ENCODE assay signal across 1 cellular context in genomic region chr17:48282303-48282702, GRCh38.
A peak's percentile ranks its signal among the peaks of the same experiment; 100 is the strongest.
TF ChIP-seq lines count a peak whose summit lies in the region.

No MANE protein-coding gene starts in this region.

TF ChIP-seq in HEK293, 187 proteins besides CTCF, POLR2A, EP300 and RAD21 (continued from another document):
- TF ChIP-seq ZNF280C (tag by site-specific recombination; IDR thresholded peaks at IDR 0.05) (no peak), ZNF501 (tag by site-specific recombination; IDR thresholded peaks at IDR 0.05) (no peak), PRDM4 (tag by site-specific recombination; IDR thresholded peaks at IDR 0.05) (peak; percentile 67), MEIS1 (CRISPR knock-in tag; IDR thresholded peaks at IDR 0.05; ENCODE audit: borderline replicate concordance) (no peak), ZNF223 (tag by site-specific recombination; IDR thresholded peaks at IDR 0.05) (no peak), ZSCAN16 (tag by site-specific recombination; IDR thresholded peaks at IDR 0.05) (no peak), KLF10 (tag by site-specific recombination; IDR thresholded peaks at IDR 0.05) (no peak), ZNF510 (tag by site-specific recombination; IDR thresholded peaks at IDR 0.05; ENCODE audit: insufficient replicate concordance) (no peak), ZNF639 (tag by site-specific recombination; IDR thresholded peaks at IDR 0.05) (0 out of 2 replicates have a peak, but pooled peaks have one; percentile 13), ZNF221 (tag by site-specific recombination; IDR thresholded peaks at IDR 0.05; ENCODE audit: borderline replicate concordance) (no peak), TCF7L2 (IDR thresholded peaks at IDR 0.05; ENCODE audit: borderline replicate concordance, low read depth, low read length) (no peak), ZNF239 (tag by site-specific recombination; IDR thresholded peaks at IDR 0.05) (no peak), ZNF274 (IDR thresholded peaks at IDR 0.05; ENCODE audit: low read length) (no peak), ZNF274 (tag by site-specific recombination; IDR thresholded peaks at IDR 0.05; ENCODE audit: borderline replicate concordance) (no peak)
